In genomic region chrX:12997898-12998687, GRCh38 we compare ENCODE assay signal across 10 cellular contexts. TPM values are rescaled to one million over a fixed set of nuclear protein-coding genes. Genes with fewer than 3 reads are reported as not detected.
DNase-seq lines count a peak whose midpoint lies in the region; ATAC-seq and TF ChIP-seq lines count a peak whose summit lies in the region.
"Had no signal": no experiment of that assay in that cellular context is flagged by ENCODE, and none has a peak within 500 bp of the region (broad histone marks: within the 10 kb centered on the region; RNA-seq: fewer than 3 reads in every experiment).

No MANE protein-coding gene starts in this region.

- no peaks in the 10 kb centered on the region for H3K9me3 ChIP-seq in left lung

- H3K4me1 Mint-ChIP-seq in activated T-cell treated with anti-CD3 and anti-CD28 coated beads, Interleukin-2, amount 50 U/mL, for 72 hours (ENCODE audit: low read depth), result peaks cover 77% of the 10 kb centered on the region
- H3K4me1 Mint-ChIP-seq in activated T-helper 1 cell treated with anti-CD3 and anti-CD28 coated beads, Interleukin-12 subunit alpha, Interleukin-12 subunit beta, Interleukin-2, Interleukin-4 antibody, amounts not matched to agents 30 ng/mL and 10 ng/mL and 1 ng/mL, durations not matched to agents 14 hours and 24 hours and 36 hours (ENCODE audit: low read depth), result peaks cover 59% of the 10 kb centered on the region

- H3K4me3 Mint-ChIP-seq in activated T-cell treated with anti-CD3 and anti-CD28 coated beads, Interleukin-2, amount 50 U/mL, for 72 hours, result peak overlapping the region; percentile 51 to 93
- H3K4me3 Mint-ChIP-seq in activated T-helper 1 cell treated with anti-CD3 and anti-CD28 coated beads, Interleukin-12 subunit alpha, Interleukin-12 subunit beta, Interleukin-2, Interleukin-4 antibody, amounts not matched to agents 30 ng/mL and 10 ng/mL and 1 ng/mL, durations not matched to agents 14 hours and 24 hours and 36 hours, result peak overlapping the region; percentile 37

- no peaks in the 10 kb centered on the region for H3K27me3 ChIP-seq in left lung

- no peaks in the 10 kb centered on the region for H3K36me3 ChIP-seq in left lung

- H3K9me3 Mint-ChIP-seq in activated T-cell treated with anti-CD3 and anti-CD28 coated beads, Interleukin-2, amount 50 U/mL, for 72 hours, result no peaks in the 10 kb centered on the region
- H3K9me3 Mint-ChIP-seq in activated T-helper 1 cell treated with anti-CD3 and anti-CD28 coated beads, Interleukin-12 subunit alpha, Interleukin-12 subunit beta, Interleukin-2, Interleukin-4 antibody, amounts not matched to agents 30 ng/mL and 10 ng/mL and 1 ng/mL, durations not matched to agents 14 hours and 24 hours and 36 hours, result no peaks in the 10 kb centered on the region

- no peak for TF ChIP-seq CTCF in left lung (IDR thresholded peaks at IDR 0.05)

- peak in 1 of 2 donors; percentile 36 for DNase-seq in activated T-cell treated with anti-CD3 and anti-CD28 coated beads, Interleukin-2, amount 50 U/mL, for 72 hours
- no peak for DNase-seq in activated T-cell treated with anti-CD3 and anti-CD28 coated beads, Interleukin-2, amount 50 U/mL, for 48 hours
- no peak for DNase-seq in activated T-helper 1 cell treated with anti-CD3 and anti-CD28 coated beads, Interleukin-12 subunit alpha, Interleukin-12 subunit beta, Interleukin-2, Interleukin-4 antibody, amounts not matched to agents 30 ng/mL and 10 ng/mL and 1 ng/mL, durations not matched to agents 14 hours and 24 hours and 36 hours (ENCODE audit: low spot score)
- DNase-seq in left lung, result no peak
- peak; percentile 84 for DNase-seq in superior temporal gyrus (ENCODE audit: extremely low spot score)
- no peak for DNase-seq in activated gamma-delta T cell treated with Interleukin-2 at 50 U/mL for 16 hours
- DNase-seq in DMS114 treated with DMSO at 0.1 percent for 48 hours (lab: John Stamatoyannopoulos, UW; ENCODE audit: unreplicated experiment), result no peak
- DNase-seq: NCI-H2227 treated with DMSO at 0.1 percent for 48 hours had no signal

- intact Hi-C loops in activated T-helper 1 cell treated with anti-CD3 and anti-CD28 coated beads, Interleukin-12 subunit alpha, Interleukin-12 subunit beta, Interleukin-2, Interleukin-4 antibody, amounts not matched to agents 30 ng/mL and 10 ng/mL and 1 ng/mL, durations not matched to agents 14 hours and 24 hours and 36 hours (cut with micrococcal nuclease), result loop anchor here (2.0 to 5.0 kb wide), 3 partner anchors 15 to 489 kb away; no protein-coding TSS in a partner anchor
- intact Hi-C loops in left lung (cut with DNase I), result no loop called here

- H3K36me3 Mint-ChIP-seq in activated T-cell treated with anti-CD3 and anti-CD28 coated beads, Interleukin-2, amount 50 U/mL, for 72 hours (ENCODE audit: insufficient read depth in 2 of 2), result no peaks in the 10 kb centered on the region
- H3K36me3 Mint-ChIP-seq in activated T-helper 1 cell treated with anti-CD3 and anti-CD28 coated beads, Interleukin-12 subunit alpha, Interleukin-12 subunit beta, Interleukin-2, Interleukin-4 antibody, amounts not matched to agents 30 ng/mL and 10 ng/mL and 1 ng/mL, durations not matched to agents 14 hours and 24 hours and 36 hours (ENCODE audit: low read depth), result no peaks in the 10 kb centered on the region

- H3K4me3 ChIP-seq in left lung, result no peak overlapping the region

- peaks cover 7 to 49% of the 10 kb centered on the region in 2 donors for H3K4me1 ChIP-seq in left lung

- H3K27ac ChIP-seq in left lung, result peak overlapping the region; percentile 46 to 80

- H3K27ac Mint-ChIP-seq in activated T-cell treated with anti-CD3 and anti-CD28 coated beads, Interleukin-2, amount 50 U/mL, for 72 hours, result peak overlapping the region; percentile 99
- peak overlapping the region; percentile 89 for H3K27ac Mint-ChIP-seq in activated T-helper 1 cell treated with anti-CD3 and anti-CD28 coated beads, Interleukin-12 subunit alpha, Interleukin-12 subunit beta, Interleukin-2, Interleukin-4 antibody, amounts not matched to agents 30 ng/mL and 10 ng/mL and 1 ng/mL, durations not matched to agents 14 hours and 24 hours and 36 hours

- peaks cover 8% of the 10 kb centered on the region for H3K27me3 Mint-ChIP-seq in activated T-cell treated with anti-CD3 and anti-CD28 coated beads, Interleukin-2, amount 50 U/mL, for 72 hours (ENCODE audit: low read depth)
- no peaks in the 10 kb centered on the region for H3K27me3 Mint-ChIP-seq in activated T-helper 1 cell treated with anti-CD3 and anti-CD28 coated beads, Interleukin-12 subunit alpha, Interleukin-12 subunit beta, Interleukin-2, Interleukin-4 antibody, amounts not matched to agents 30 ng/mL and 10 ng/mL and 1 ng/mL, durations not matched to agents 14 hours and 24 hours and 36 hours (ENCODE audit: insufficient read depth)

- peak; percentile 24 to 26 for ATAC-seq in activated T-cell treated with anti-CD3 and anti-CD28 coated beads, Interleukin-2, amount 50 U/mL, for 72 hours (replicated peaks in 1 of 2)
- peak; percentile 71 for ATAC-seq in left lung
- ATAC-seq in HG03159 (IDR thresholded peaks at IDR 0.05; ENCODE audit: unreplicated experiment), result no peak

RNA-seq across cellular contexts. Expression of gene TMSB4X, which starts 23.2 kb away (rescaled TPM):
- total RNA-seq in activated T-cell treated with anti-CD3 and anti-CD28 coated beads, Interleukin-2, amount 50 U/mL, for 72 hours, result 1,000 to 10,000 TPM; 4,011 to 4,477 TPM
- 6,544 and 6,612 TPM in 2 replicates for total RNA-seq in activated T-helper 1 cell treated with anti-CD3 and anti-CD28 coated beads, Interleukin-12 subunit alpha, Interleukin-12 subunit beta, Interleukin-2, Interleukin-4 antibody, amounts not matched to agents 30 ng/mL and 10 ng/mL and 1 ng/mL, durations not matched to agents 14 hours and 24 hours and 36 hours
- 1,000 to 10,000 TPM; 4,574 to 4,791 TPM for total RNA-seq in left lung

RNA-seq across cellular contexts. Expression of gene FAM9C, which starts 46.3 kb away (rescaled TPM):
- total RNA-seq in activated T-cell treated with anti-CD3 and anti-CD28 coated beads, Interleukin-2, amount 50 U/mL, for 72 hours, result under 1 TPM in 1 of 2 donors, not detected in 1; 0.09 TPM
- 0.05 TPM in 2 replicates for total RNA-seq in activated T-helper 1 cell treated with anti-CD3 and anti-CD28 coated beads, Interleukin-12 subunit alpha, Interleukin-12 subunit beta, Interleukin-2, Interleukin-4 antibody, amounts not matched to agents 30 ng/mL and 10 ng/mL and 1 ng/mL, durations not matched to agents 14 hours and 24 hours and 36 hours
- not detected for total RNA-seq in left lung
- total RNA-seq: activated CD8-positive, alpha-beta memory T cell treated with anti-CD3 and anti-CD28 coated beads for 36 hours had no signal
